ENCODE assay signal across 16 cellular contexts in genomic region chr16:29850998-29851397, GRCh38. TPM values are rescaled to one million over a fixed set of nuclear protein-coding genes. Genes with fewer than 3 reads are reported as not detected.
A peak's percentile ranks its signal among the peaks of the same experiment; 100 is the strongest.
DNase-seq lines count a peak whose midpoint lies in the region; ATAC-seq, FAIRE-seq and TF ChIP-seq lines count a peak whose summit lies in the region.
"Had no signal": no experiment of that assay in that cellular context is flagged by ENCODE, and none has a peak within 500 bp of the region (broad histone marks: within the 10 kb centered on the region; RNA-seq: fewer than 3 reads in every experiment).

No MANE protein-coding gene starts in this region.

- H3K27ac ChIP-seq in HepG2 (ENCODE audit: extremely low read length, insufficient read depth, low read length) (no peak overlapping the region), right lobe of liver (no peak overlapping the region), PC-3 (ENCODE audit: low read length) (no peak overlapping the region), osteoblast (ENCODE audit: low read depth, low read length) (no peak overlapping the region)

- no peak overlapping the region for H3K4me2 ChIP-seq in HepG2 (ENCODE audit: low read depth, low read length)
- no peak overlapping the region for H3K4me2 ChIP-seq in PC-3 (ENCODE audit: low read length)
- no peak overlapping the region for H3K4me2 ChIP-seq in osteoblast (ENCODE audit: insufficient read depth, low read length)

- TF ChIP-seq CTCF in HepG2 (CRISPR knock-in tag; IDR thresholded peaks at IDR 0.05) (no peak), right lobe of liver (IDR thresholded peaks at IDR 0.05) (no peak), PC-3 (conservative IDR thresholded peaks at IDR 0.05; ENCODE audit: low read depth, low read length) (no peak), osteoblast (IDR thresholded peaks at IDR 0.05; ENCODE audit: extremely low read depth, low read depth, low read length) (no peak)

- TF ChIP-seq RAD21 in HepG2 (CRISPR knock-in tag; IDR thresholded peaks at IDR 0.05) = no peak

- CTCF ChIA-PET in HepG2 (lab: Yijun Ruan, JAX; ENCODE audit: low intra/inter-chr PET ratio, low total read pairs) = no interaction called here
- CTCF ChIA-PET in PC-3 (lab: Charles Lee) = no interaction called here

- FAIRE-seq in HepG2 (lab: Jason Lieb, UNC) = no peak
- FAIRE-seq: G401.6, GM12892 had no signal

- H3K27me3 ChIP-seq in HepG2 (ENCODE audit: control insufficient read depth in 1 of 2, insufficient read depth in 2 of 2, low read length in 2 of 2) (no peaks in the 10 kb centered on the region), right lobe of liver (no peaks in the 10 kb centered on the region), PC-3 (ENCODE audit: low read length) (no peaks in the 10 kb centered on the region), osteoblast (ENCODE audit: insufficient read depth, low read length) (no peaks in the 10 kb centered on the region)

- TF ChIP-seq POLR2A in HepG2 (IDR thresholded peaks at IDR 0.05; ENCODE audit: insufficient read depth in 1 of 2, low read depth in 2 of 2, low read length in 2 of 2) = no peak
- TF ChIP-seq POLR2A in right lobe of liver (IDR thresholded peaks at IDR 0.05) = no peak

- POLR2A ChIA-PET in HepG2 (lab: Yijun Ruan, JAX) = interaction anchor here (0.7 to 5.0 kb wide), 2 partner anchors 44 to 64 kb away, joined by 3 to 37 read pairs; partner anchors contain the start of gene MAZ
- POLR2A ChIA-PET in PC-3 (lab: Charles Lee; ENCODE audit: unreplicated experiment) = interaction anchor here (0.6 kb wide), 1 partner anchor 579 kb away, joined by 7 read pairs; the partner anchor contains the start of gene DCTPP1

- H3K4me1 ChIP-seq in HepG2 (ENCODE audit: insufficient read depth, low read length) (no peaks in the 10 kb centered on the region), right lobe of liver (no peaks in the 10 kb centered on the region), PC-3 (ENCODE audit: insufficient read depth, low read length) (no peaks in the 10 kb centered on the region), osteoblast (ENCODE audit: insufficient read depth, low read length) (no peaks in the 10 kb centered on the region)

- WGBS in HepG2 (ENCODE audit: low lambda C conversion rate) = 80% methylated on average over 3 of the region's 3 CpGs
- WGBS in right lobe of liver (ENCODE audit: insufficient coverage, low coverage, low lambda C conversion rate, missing lambda C conversion rate) = 86% methylated on average over 1 of the region's 3 CpGs

- H4K20me1 ChIP-seq in HepG2 (ENCODE audit: insufficient read depth, low read length) (no peaks in the 10 kb centered on the region), PC-3 (ENCODE audit: low read length) (no peaks in the 10 kb centered on the region), osteoblast (ENCODE audit: insufficient read depth, low read length) (peaks cover 2% of the 10 kb centered on the region)

- no peak for TF ChIP-seq EP300 in HepG2 (IDR thresholded peaks at IDR 0.05; ENCODE audit: low read depth in 2 of 2, low read length in 2 of 2)
- TF ChIP-seq EP300 in HepG2 (CRISPR knock-in tag; IDR thresholded peaks at IDR 0.05; ENCODE audit: borderline replicate concordance) = no peak

- H3F3A ChIP-seq in PC-3 (ENCODE audit: low read length, unreplicated experiment) = no peaks in the 10 kb centered on the region

- DNase-seq in HepG2 (ENCODE audit: low spot score) (no peak), right lobe of liver (no peak), PC-3 (no peak), osteoblast (ENCODE audit: insufficient read length, low spot score, missing footprints) (peak; percentile 48), cortex of kidney (lab: John Stamatoyannopoulos, UW) (no peak)
- no peak for DNase-seq in activated effector memory CD4-positive, alpha-beta T cell treated with Interleukin-2 at 50 U/mL for 16 hours
- DNase-seq: C1 segment of cervical spinal cord; CD4-positive, alpha-beta memory T cell; COR-L47; DMS153; DND-41; GOT3; H7; HCEC 1CT had no signal

- H3K4me3 ChIP-seq in HepG2 (replicated peaks in 1 of 3; ENCODE audit: insufficient read depth in 1 of 3, low read depth in 2 of 3, low read length in 3 of 3) = no peak overlapping the region
- H3K4me3 ChIP-seq in right lobe of liver = no peak overlapping the region
- no peak overlapping the region for H3K4me3 ChIP-seq in PC-3 (ENCODE audit: low read length)
- no peak overlapping the region for H3K4me3 ChIP-seq in osteoblast (ENCODE audit: insufficient read depth, low read length)

- H3K9me3 ChIP-seq in HepG2 (ENCODE audit: low read length) = no peaks in the 10 kb centered on the region
- no peaks in the 10 kb centered on the region for H3K9me3 ChIP-seq in right lobe of liver
- no peaks in the 10 kb centered on the region for H3K9me3 ChIP-seq in PC-3 (ENCODE audit: low read length)
- H3K9me3 ChIP-seq in osteoblast (ENCODE audit: low read depth, low read length) = no peaks in the 10 kb centered on the region

- intact Hi-C loops in HepG2 (cut with micrococcal nuclease; ENCODE audit: unreplicated experiment) = no loop called here
- intact Hi-C loops in right lobe of liver (cut with DNase I) = no loop called here
- intact Hi-C loops in PC-3 (cut with micrococcal nuclease) = no loop called here

- H3K36me3 ChIP-seq in HepG2 (replicated peaks in 1 of 2; ENCODE audit: control insufficient read depth in 1 of 2, insufficient read depth in 2 of 2, low read length in 2 of 2) (peaks cover 3% of the 10 kb centered on the region in 2 experiments; a peak in 1 of 5 replicates), right lobe of liver (peaks cover 0 to 18% (median under 1%) of the 10 kb centered on the region in 4 donors), PC-3 (ENCODE audit: low read depth, low read length) (no peaks in the 10 kb centered on the region), osteoblast (ENCODE audit: insufficient read depth, low read length) (peaks cover 26% of the 10 kb centered on the region)

- H3K9me2 ChIP-seq in PC-3 (replicated peaks; ENCODE audit: low read length) = no peaks in the 10 kb centered on the region

- no TSS peak for BruUV-seq in HepG2 (replicated peaks; lab: Mats Ljungman, UMichigan)
- TSS peak; percentile 28 for BruUV-seq in PC-3 (replicated peaks; lab: Mats Ljungman, UMichigan)

- H3K9ac ChIP-seq in HepG2 (ENCODE audit: insufficient read depth, low read depth, low read length) (no peak overlapping the region), PC-3 (ENCODE audit: low read length) (no peak overlapping the region)

- H3K79me2 ChIP-seq in HepG2 (ENCODE audit: insufficient read depth, low read length) (no peaks in the 10 kb centered on the region), PC-3 (ENCODE audit: low read length) (no peaks in the 10 kb centered on the region), osteoblast (ENCODE audit: insufficient read depth, low read length) (no peaks in the 10 kb centered on the region)

- in situ Hi-C loops in HepG2 (cut with HindIII; ENCODE audit: extremely low pct_ligation_motif_present, low pct_unique_long_range_greater_than_20kb) = no loop called here

- ATAC-seq in HepG2 = no peak
- no peak for ATAC-seq in right lobe of liver
- ATAC-seq in PC-3 = no peak

- H2AFZ ChIP-seq in HepG2 (ENCODE audit: low read length) = no peak overlapping the region
- H2AFZ ChIP-seq in PC-3 (ENCODE audit: low read length) = no peak overlapping the region
- no peak overlapping the region for H2AFZ ChIP-seq in osteoblast (ENCODE audit: low read length)

RNA-seq across cellular contexts. Expression of gene CDIPT, which starts 12.0 kb away (rescaled TPM):
- total RNA-seq in HepG2 (2016; rRNA removed; fragmentation: Illumina TruSeq; extraction: Trizol) (39.2 and 54.9 TPM in 2 replicates), right lobe of liver (10 to 100 TPM; 35.1 to 96.6 (median 58.2) TPM), PC-3 (2014; rRNA removed) (60.5 and 86.2 TPM in 2 replicates), osteoblast (105 and 107 TPM in 2 replicates)
- total RNA-seq in HepG2 (2016; cell fraction: cytosol; rRNA removed; fragmentation: Illumina TruSeq; extraction: Trizol; ENCODE audit: low read depth) = 23.3 and 32.6 TPM in 2 replicates
- 43.4 and 55.7 TPM in 2 replicates for total RNA-seq in HepG2 (2016; cell fraction: insoluble cytoplasmic fraction; rRNA removed; fragmentation: Illumina TruSeq; extraction: Trizol)
- 45.8 and 63.4 TPM in 2 replicates for total RNA-seq in HepG2 (2016; cell fraction: membrane; rRNA removed; fragmentation: Illumina TruSeq; extraction: Trizol)
- total RNA-seq in HepG2 (2016; cell fraction: nucleus; rRNA removed; fragmentation: Illumina TruSeq; extraction: Trizol) = 32.9 and 36.1 TPM in 2 replicates
- 97.5 and 109 TPM in 2 replicates for polyA plus RNA-seq in HepG2 (2011; rRNA removed)
- polyA plus RNA-seq in HepG2 (2011; cell fraction: cytosol; rRNA removed) = 106 and 126 TPM in 2 replicates
- polyA plus RNA-seq in HepG2 (2011; cell fraction: nucleus; rRNA removed) = 59.6 and 70.3 TPM in 2 replicates
- 53.5 and 77.9 TPM in 2 replicates for polyA plus RNA-seq in HepG2 (2012)
- polyA plus RNA-seq in HepG2 (2016; cell fraction: cytosol; fragmentation: Illumina TruSeq; extraction: Trizol; ENCODE audit: low read depth) = 28.1 and 42.6 TPM in 2 replicates
- 49.9 and 51.9 TPM in 2 replicates for polyA plus RNA-seq in HepG2 (2016; cell fraction: insoluble cytoplasmic fraction; fragmentation: Illumina TruSeq; extraction: Trizol; ENCODE audit: low read depth)
- polyA plus RNA-seq in HepG2 (2016; cell fraction: membrane; fragmentation: Illumina TruSeq; extraction: Trizol; ENCODE audit: low read depth) = 49.0 and 62.7 TPM in 2 replicates
- polyA plus RNA-seq in HepG2 (2016; cell fraction: nucleus; fragmentation: Illumina TruSeq; extraction: Trizol; ENCODE audit: insufficient read depth, low read depth) = 63.3 and 67.6 TPM in 2 replicates
- polyA minus RNA-seq in HepG2 (2011; rRNA and poly(A)+ RNA removed; ENCODE audit: low replicate concordance) = 98.0 and 109 TPM in 2 replicates
- polyA minus RNA-seq in HepG2 (2011; cell fraction: cytosol; rRNA and poly(A)+ RNA removed) = 39.7 and 49.2 TPM in 2 replicates
- polyA minus RNA-seq in HepG2 (2011; cell fraction: nucleus; rRNA and poly(A)+ RNA removed) = 15.5 and 25.5 TPM in 2 replicates

RNA-seq across cellular contexts. Expression of gene MVP, which starts 30.7 kb away (rescaled TPM):
- total RNA-seq in HepG2 (2016; rRNA removed; fragmentation: Illumina TruSeq; extraction: Trizol) = 22.0 and 22.9 TPM in 2 replicates
- 3.2 and 3.6 TPM in 2 replicates for total RNA-seq in HepG2 (2016; cell fraction: cytosol; rRNA removed; fragmentation: Illumina TruSeq; extraction: Trizol; ENCODE audit: low read depth)
- 15.3 and 24.2 TPM in 2 replicates for total RNA-seq in HepG2 (2016; cell fraction: insoluble cytoplasmic fraction; rRNA removed; fragmentation: Illumina TruSeq; extraction: Trizol)
- 7.2 and 7.3 TPM in 2 replicates for total RNA-seq in HepG2 (2016; cell fraction: membrane; rRNA removed; fragmentation: Illumina TruSeq; extraction: Trizol)
- 15.6 and 17.1 TPM in 2 replicates for total RNA-seq in HepG2 (2016; cell fraction: nucleus; rRNA removed; fragmentation: Illumina TruSeq; extraction: Trizol)
- polyA plus RNA-seq in HepG2 (2011; rRNA removed) = 43.5 and 65.5 TPM in 2 replicates
- polyA plus RNA-seq in HepG2 (2011; cell fraction: cytosol; rRNA removed) = 24.9 and 28.2 TPM in 2 replicates
- 68.9 and 74.4 TPM in 2 replicates for polyA plus RNA-seq in HepG2 (2011; cell fraction: nucleus; rRNA removed)
- 36.4 and 37.1 TPM in 2 replicates for polyA plus RNA-seq in HepG2 (2012)
- polyA plus RNA-seq in HepG2 (2016; cell fraction: cytosol; fragmentation: Illumina TruSeq; extraction: Trizol; ENCODE audit: low read depth) = 2.1 TPM in 2 replicates
- 14.5 and 16.2 TPM in 2 replicates for polyA plus RNA-seq in HepG2 (2016; cell fraction: insoluble cytoplasmic fraction; fragmentation: Illumina TruSeq; extraction: Trizol; ENCODE audit: low read depth)
- 4.3 and 4.9 TPM in 2 replicates for polyA plus RNA-seq in HepG2 (2016; cell fraction: membrane; fragmentation: Illumina TruSeq; extraction: Trizol; ENCODE audit: low read depth)
- polyA plus RNA-seq in HepG2 (2016; cell fraction: nucleus; fragmentation: Illumina TruSeq; extraction: Trizol; ENCODE audit: insufficient read depth, low read depth) = 18.7 and 20.9 TPM in 2 replicates
- polyA minus RNA-seq in HepG2 (2011; rRNA and poly(A)+ RNA removed; ENCODE audit: low replicate concordance) = 233 and 295 TPM in 2 replicates
- polyA minus RNA-seq in HepG2 (2011; cell fraction: cytosol; rRNA and poly(A)+ RNA removed) = 33.9 and 42.5 TPM in 2 replicates
- 41.5 and 62.7 TPM in 2 replicates for polyA minus RNA-seq in HepG2 (2011; cell fraction: nucleus; rRNA and poly(A)+ RNA removed)
- 100 to 1,000 TPM in 2 of 6 experiments, 10 to 100 TPM in 4; 37.4 to 112 (median 77.8) TPM for total RNA-seq in right lobe of liver
- total RNA-seq in PC-3 (2014; rRNA removed) = 27.3 and 36.1 TPM in 2 replicates
- total RNA-seq in osteoblast = 273 and 274 TPM in 2 replicates

RNA-seq across cellular contexts. Expression of gene PAGR1, which starts 35.0 kb away (rescaled TPM):
- total RNA-seq in HepG2 (2016; rRNA removed; fragmentation: Illumina TruSeq; extraction: Trizol) (66.4 and 74.5 TPM in 2 replicates), right lobe of liver (10 to 100 TPM in 5 of 6 experiments, 1 to 10 TPM in 1; 8.5 to 26.1 (median 11.5) TPM), PC-3 (2014; rRNA removed) (53.8 and 76.7 TPM in 2 replicates), osteoblast (16.8 and 19.9 TPM in 2 replicates)
- total RNA-seq in HepG2 (2016; cell fraction: cytosol; rRNA removed; fragmentation: Illumina TruSeq; extraction: Trizol; ENCODE audit: low read depth) = 27.0 and 29.8 TPM in 2 replicates
- 66.8 and 70.4 TPM in 2 replicates for total RNA-seq in HepG2 (2016; cell fraction: insoluble cytoplasmic fraction; rRNA removed; fragmentation: Illumina TruSeq; extraction: Trizol)
- 60.2 and 69.2 TPM in 2 replicates for total RNA-seq in HepG2 (2016; cell fraction: membrane; rRNA removed; fragmentation: Illumina TruSeq; extraction: Trizol)
- total RNA-seq in HepG2 (2016; cell fraction: nucleus; rRNA removed; fragmentation: Illumina TruSeq; extraction: Trizol) = 26.7 and 29.3 TPM in 2 replicates
- 9.8 and 9.9 TPM in 2 replicates for polyA plus RNA-seq in HepG2 (2011; rRNA removed)
- 8.4 and 11.4 TPM in 2 replicates for polyA plus RNA-seq in HepG2 (2011; cell fraction: cytosol; rRNA removed)
- polyA plus RNA-seq in HepG2 (2011; cell fraction: nucleus; rRNA removed) = 21.8 and 24.6 TPM in 2 replicates
- polyA plus RNA-seq in HepG2 (2012) = 18.6 and 19.8 TPM in 2 replicates
- 35.6 and 42.4 TPM in 2 replicates for polyA plus RNA-seq in HepG2 (2016; cell fraction: cytosol; fragmentation: Illumina TruSeq; extraction: Trizol; ENCODE audit: low read depth)
- 77.4 and 82.7 TPM in 2 replicates for polyA plus RNA-seq in HepG2 (2016; cell fraction: insoluble cytoplasmic fraction; fragmentation: Illumina TruSeq; extraction: Trizol; ENCODE audit: low read depth)
- 57.3 and 67.2 TPM in 2 replicates for polyA plus RNA-seq in HepG2 (2016; cell fraction: membrane; fragmentation: Illumina TruSeq; extraction: Trizol; ENCODE audit: low read depth)
- 45.2 and 52.8 TPM in 2 replicates for polyA plus RNA-seq in HepG2 (2016; cell fraction: nucleus; fragmentation: Illumina TruSeq; extraction: Trizol; ENCODE audit: insufficient read depth, low read depth)
- polyA minus RNA-seq in HepG2 (2011; rRNA and poly(A)+ RNA removed; ENCODE audit: low replicate concordance) = 5.5 and 6.5 TPM in 2 replicates
- polyA minus RNA-seq in HepG2 (2011; cell fraction: cytosol; rRNA and poly(A)+ RNA removed) = 4.8 and 9.2 TPM in 2 replicates
- 15.1 and 19.6 TPM in 2 replicates for polyA minus RNA-seq in HepG2 (2011; cell fraction: nucleus; rRNA and poly(A)+ RNA removed)

RNA-seq across cellular contexts. Expression of gene PRRT2, which starts 39.0 kb away (rescaled TPM):
- total RNA-seq in HepG2 (2016; rRNA removed; fragmentation: Illumina TruSeq; extraction: Trizol) = 0.11 and 0.51 TPM in 2 replicates
- total RNA-seq in HepG2 (2016; cell fraction: cytosol; rRNA removed; fragmentation: Illumina TruSeq; extraction: Trizol; ENCODE audit: low read depth) = not detected in 2 replicates
- total RNA-seq in HepG2 (2016; cell fraction: insoluble cytoplasmic fraction; rRNA removed; fragmentation: Illumina TruSeq; extraction: Trizol) = 0.76 TPM in 1 of 2 replicates, not detected in the other
- total RNA-seq in HepG2 (2016; cell fraction: membrane; rRNA removed; fragmentation: Illumina TruSeq; extraction: Trizol) = 0.28 TPM in 1 of 2 replicates, not detected in the other
- 1.1 and 1.4 TPM in 2 replicates for total RNA-seq in HepG2 (2016; cell fraction: nucleus; rRNA removed; fragmentation: Illumina TruSeq; extraction: Trizol)
- polyA plus RNA-seq in HepG2 (2011; rRNA removed) = 1.1 and 1.8 TPM in 2 replicates
- polyA plus RNA-seq in HepG2 (2011; cell fraction: cytosol; rRNA removed) = 0.31 and 0.38 TPM in 2 replicates
- polyA plus RNA-seq in HepG2 (2011; cell fraction: nucleus; rRNA removed) = 16.2 and 16.5 TPM in 2 replicates
- 1.6 and 1.7 TPM in 2 replicates for polyA plus RNA-seq in HepG2 (2012)
- polyA plus RNA-seq in HepG2 (2016; cell fraction: cytosol; fragmentation: Illumina TruSeq; extraction: Trizol; ENCODE audit: low read depth) = 0.08 TPM in 1 of 2 replicates, not detected in the other
- polyA plus RNA-seq in HepG2 (2016; cell fraction: insoluble cytoplasmic fraction; fragmentation: Illumina TruSeq; extraction: Trizol; ENCODE audit: low read depth) = 0.11 and 0.41 TPM in 2 replicates
- polyA plus RNA-seq in HepG2 (2016; cell fraction: membrane; fragmentation: Illumina TruSeq; extraction: Trizol; ENCODE audit: low read depth) = 0.07 and 0.15 TPM in 2 replicates
- 3.5 and 3.7 TPM in 2 replicates for polyA plus RNA-seq in HepG2 (2016; cell fraction: nucleus; fragmentation: Illumina TruSeq; extraction: Trizol; ENCODE audit: insufficient read depth, low read depth)
- 0.07 and 0.56 TPM in 2 replicates for polyA minus RNA-seq in HepG2 (2011; rRNA and poly(A)+ RNA removed; ENCODE audit: low replicate concordance)
- not detected in 2 replicates for polyA minus RNA-seq in HepG2 (2011; cell fraction: cytosol; rRNA and poly(A)+ RNA removed)
- polyA minus RNA-seq in HepG2 (2011; cell fraction: nucleus; rRNA and poly(A)+ RNA removed) = 1.5 and 2.4 TPM in 2 replicates
- under 1 TPM in 4 of 6 experiments, not detected in 2; 0.15 to 0.98 (median 0.51) TPM for total RNA-seq in right lobe of liver
- 0.35 and 0.40 TPM in 2 replicates for total RNA-seq in PC-3 (2014; rRNA removed)
- total RNA-seq in osteoblast = 1.4 and 4.1 TPM in 2 replicates

RNA-seq across cellular contexts. Expression of gene MAZ, which starts 44.7 kb away (rescaled TPM):
- total RNA-seq in HepG2 (2016; rRNA removed; fragmentation: Illumina TruSeq; extraction: Trizol) (229 and 277 TPM in 2 replicates), right lobe of liver (100 to 1,000 TPM in 1 of 6 experiments, 10 to 100 TPM in 5; 42.9 to 106 (median 60.7) TPM), PC-3 (2014; rRNA removed) (279 and 358 TPM in 2 replicates), osteoblast (221 and 267 TPM in 2 replicates)
- total RNA-seq in HepG2 (2016; cell fraction: cytosol; rRNA removed; fragmentation: Illumina TruSeq; extraction: Trizol; ENCODE audit: low read depth) = 423 and 431 TPM in 2 replicates
- 196 and 286 TPM in 2 replicates for total RNA-seq in HepG2 (2016; cell fraction: insoluble cytoplasmic fraction; rRNA removed; fragmentation: Illumina TruSeq; extraction: Trizol)
- total RNA-seq in HepG2 (2016; cell fraction: membrane; rRNA removed; fragmentation: Illumina TruSeq; extraction: Trizol) = 825 and 837 TPM in 2 replicates
- total RNA-seq in HepG2 (2016; cell fraction: nucleus; rRNA removed; fragmentation: Illumina TruSeq; extraction: Trizol) = 134 and 167 TPM in 2 replicates
- polyA plus RNA-seq in HepG2 (2011; rRNA removed) = 203 and 255 TPM in 2 replicates
- polyA plus RNA-seq in HepG2 (2011; cell fraction: cytosol; rRNA removed) = 164 and 235 TPM in 2 replicates
- 242 and 334 TPM in 2 replicates for polyA plus RNA-seq in HepG2 (2011; cell fraction: nucleus; rRNA removed)
- 301 and 452 TPM in 2 replicates for polyA plus RNA-seq in HepG2 (2012)
- polyA plus RNA-seq in HepG2 (2016; cell fraction: cytosol; fragmentation: Illumina TruSeq; extraction: Trizol; ENCODE audit: low read depth) = 608 and 677 TPM in 2 replicates
- 287 and 420 TPM in 2 replicates for polyA plus RNA-seq in HepG2 (2016; cell fraction: insoluble cytoplasmic fraction; fragmentation: Illumina TruSeq; extraction: Trizol; ENCODE audit: low read depth)
- 1,001 and 1,210 TPM in 2 replicates for polyA plus RNA-seq in HepG2 (2016; cell fraction: membrane; fragmentation: Illumina TruSeq; extraction: Trizol; ENCODE audit: low read depth)
- 330 and 379 TPM in 2 replicates for polyA plus RNA-seq in HepG2 (2016; cell fraction: nucleus; fragmentation: Illumina TruSeq; extraction: Trizol; ENCODE audit: insufficient read depth, low read depth)
- 512 and 628 TPM in 2 replicates for polyA minus RNA-seq in HepG2 (2011; rRNA and poly(A)+ RNA removed; ENCODE audit: low replicate concordance)
- 217 and 237 TPM in 2 replicates for polyA minus RNA-seq in HepG2 (2011; cell fraction: cytosol; rRNA and poly(A)+ RNA removed)
- polyA minus RNA-seq in HepG2 (2011; cell fraction: nucleus; rRNA and poly(A)+ RNA removed) = 59.9 and 60.5 TPM in 2 replicates
